In the genomic region with DNA sequence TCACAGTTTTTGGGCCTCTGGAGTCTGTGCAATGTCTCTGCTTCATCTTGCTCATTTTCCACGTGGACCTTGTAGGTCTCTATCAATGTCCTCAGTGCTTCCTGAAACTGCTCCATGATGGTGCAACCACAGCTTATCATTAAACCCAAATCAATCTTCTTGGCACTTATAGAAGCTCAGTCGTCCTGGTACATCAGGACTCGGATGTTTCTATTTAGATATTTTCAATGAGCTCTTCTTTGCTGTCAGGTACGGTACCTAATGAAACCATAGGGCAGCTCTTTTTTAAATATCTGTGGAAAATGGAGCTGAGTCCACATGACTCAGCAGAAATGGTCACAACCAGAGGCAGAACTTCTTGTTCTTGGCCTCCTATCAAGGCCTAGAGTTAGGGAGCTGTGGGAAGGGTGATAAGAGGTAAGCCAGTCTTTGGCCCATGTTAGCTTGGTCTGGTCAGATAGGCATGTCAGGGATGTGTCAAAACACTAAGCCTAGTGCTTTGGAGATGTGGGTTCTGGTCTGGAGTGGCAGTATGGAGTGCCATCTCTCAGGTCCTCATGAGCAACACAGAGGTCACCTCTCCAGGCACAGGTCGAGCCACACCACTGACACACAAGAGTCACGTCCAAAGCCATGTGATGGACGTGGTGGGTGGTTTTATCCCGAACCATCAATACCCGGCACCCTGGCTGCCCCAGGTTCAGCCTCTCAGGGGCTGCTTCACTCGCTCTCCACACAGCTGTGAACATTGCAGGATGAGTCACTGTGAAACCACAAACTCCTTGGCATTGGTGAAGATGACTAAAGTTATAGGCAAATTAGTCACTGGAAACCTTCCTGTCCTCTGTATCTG, we compare ENCODE assay signal across 8 cellular contexts.
A peak's percentile ranks its signal among the peaks of the same experiment; 100 is the strongest.
DNase-seq lines count a peak whose midpoint lies in the region; ATAC-seq, FAIRE-seq and TF ChIP-seq lines count a peak whose summit lies in the region.

No MANE protein-coding gene starts in this region.

- no peaks in the 10 kb centered on the region for H3K27me3 Mint-ChIP-seq in activated naive CD4-positive, alpha-beta T cell treated with anti-CD3 and anti-CD28 coated beads, Interleukin-2, amount 50 U/mL, for 24 hours
- peaks cover 0 to 4% (median 2%) of the 10 kb centered on the region in 3 donors for H3K27me3 Mint-ChIP-seq in immature natural killer cell (ENCODE audit: low read depth in 3 of 3)

- DNase-seq in A549 (ENCODE audit: low read depth in 1 of 2, low spot score in 1 of 2) (peak; percentile 88 to 96), SIG-M5 (lab: John Stamatoyannopoulos, UW) (peak; percentile 86), immature natural killer cell (peak; percentile 78 to 83 (median 79)), NCI-H2171 (lab: John Stamatoyannopoulos, UW) (no peak)
- peak; percentile 30 for DNase-seq in stimulated activated CD8-positive, alpha-beta memory T cell treated with anti-CD3 and anti-CD28 coated beads, Interleukin-12 subunit alpha, Interleukin-12 subunit beta, amount 100 ng/mL, for 1 hour (ENCODE audit: low read depth)

- peaks cover 23% of the 10 kb centered on the region for H3K4me1 Mint-ChIP-seq in activated naive CD4-positive, alpha-beta T cell treated with anti-CD3 and anti-CD28 coated beads, Interleukin-2, amount 50 U/mL, for 24 hours
- H3K4me1 Mint-ChIP-seq in immature natural killer cell: peaks cover 53 to 58% of the 10 kb centered on the region in 2 donors

- no peak for FAIRE-seq in A549 (lab: Jason Lieb, UNC)

- ATAC-seq in A549 (peak; percentile 96 to 97), GM19025 (IDR thresholded peaks at IDR 0.05; ENCODE audit: low read depth, unreplicated experiment) (peak; percentile 86), HG03139 (IDR thresholded peaks at IDR 0.05; ENCODE audit: unreplicated experiment) (peak; percentile 82)

- POLR2A ChIA-PET in A549 (lab: Yijun Ruan, JAX): interaction anchor here (0.6 kb wide), 1 partner anchor 576 kb away, joined by 3 read pairs; no protein-coding TSS in a partner anchor

- peaks cover 6% of the 10 kb centered on the region; the same call in 1 of the 3 replicates for H3K9me3 ChIP-seq in A549

- H3K27ac Mint-ChIP-seq in activated naive CD4-positive, alpha-beta T cell treated with anti-CD3 and anti-CD28 coated beads, Interleukin-2, amount 50 U/mL, for 24 hours: peak overlapping the region; percentile 41
- peak overlapping the region; percentile 86 to 93 (median 92) for H3K27ac Mint-ChIP-seq in immature natural killer cell

- TF ChIP-seq RAD21 in A549 (conservative IDR thresholded peaks at IDR 0.05 in 1 of 2, IDR thresholded peaks at IDR 0.05 in 1 of 2): no peak; a peak in 1 of 5 replicates

- H3K4me2 ChIP-seq in A549: peak overlapping the region; percentile 70

- TF ChIP-seq POLR2A in A549 (IDR thresholded peaks at IDR 0.05; ENCODE audit: low read length): no peak

- WGBS in A549 (ENCODE audit: missing lambda C conversion rate): 30% methylated on average over 9 of the region's 10 CpGs

- no peak; a peak in 1 of 5 replicates for TF ChIP-seq EP300 in A549 (IDR thresholded peaks at IDR 0.05)

- peak overlapping the region; percentile 94 to 95 for H3K27ac ChIP-seq in A549

- CTCF ChIA-PET in A549 (lab: Yijun Ruan, JAX): interaction anchor here (0.6 to 2.2 kb wide), 7 partner anchors 31 to 297 kb away, joined by 3 to 7 read pairs (median 3); no protein-coding TSS in a partner anchor

- no peak overlapping the region for H3K4me3 ChIP-seq in A549

- no peaks in the 10 kb centered on the region for H3K36me3 Mint-ChIP-seq in activated naive CD4-positive, alpha-beta T cell treated with anti-CD3 and anti-CD28 coated beads, Interleukin-2, amount 50 U/mL, for 24 hours
- H3K36me3 Mint-ChIP-seq in immature natural killer cell: peaks cover 10 to 24% (median 21%) of the 10 kb centered on the region in 3 donors

- no peaks in the 10 kb centered on the region for H3K9me3 Mint-ChIP-seq in activated naive CD4-positive, alpha-beta T cell treated with anti-CD3 and anti-CD28 coated beads, Interleukin-2, amount 50 U/mL, for 24 hours
- H3K9me3 Mint-ChIP-seq in immature natural killer cell: no peaks in the 10 kb centered on the region

- H3K4me3 Mint-ChIP-seq in activated naive CD4-positive, alpha-beta T cell treated with anti-CD3 and anti-CD28 coated beads, Interleukin-2, amount 50 U/mL, for 24 hours: no peak overlapping the region
- H3K4me3 Mint-ChIP-seq in immature natural killer cell: peak overlapping the region; percentile 50 to 70 (median 56)

- no peak for TF ChIP-seq CTCF in A549 (IDR thresholded peaks at IDR 0.05)

- peaks cover 41% of the 10 kb centered on the region for H3K4me1 ChIP-seq in A549

TF ChIP-seq in A549, 52 proteins besides CTCF, POLR2A, EP300 and RAD21 (continues in another document):
- TF ChIP-seq, protein P1, sequence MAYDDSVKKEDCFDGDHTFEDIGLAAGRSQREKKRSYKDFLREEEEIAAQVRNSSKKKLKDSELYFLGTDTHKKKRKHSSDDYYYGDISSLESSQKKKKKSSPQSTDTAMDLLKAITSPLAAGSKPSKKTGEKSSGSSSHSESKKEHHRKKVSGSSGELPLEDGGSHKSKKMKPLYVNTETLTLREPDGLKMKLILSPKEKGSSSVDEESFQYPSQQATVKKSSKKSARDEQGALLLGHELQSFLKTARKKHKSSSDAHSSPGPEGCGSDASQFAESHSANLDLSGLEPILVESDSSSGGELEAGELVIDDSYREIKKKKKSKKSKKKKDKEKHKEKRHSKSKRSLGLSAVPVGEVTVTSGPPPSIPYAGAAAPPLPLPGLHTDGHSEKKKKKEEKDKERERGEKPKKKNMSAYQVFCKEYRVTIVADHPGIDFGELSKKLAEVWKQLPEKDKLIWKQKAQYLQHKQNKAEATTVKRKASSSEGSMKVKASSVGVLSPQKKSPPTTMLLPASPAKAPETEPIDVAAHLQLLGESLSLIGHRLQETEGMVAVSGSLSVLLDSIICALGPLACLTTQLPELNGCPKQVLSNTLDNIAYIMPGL (CRISPR knock-in tag; IDR thresholded peaks at IDR 0.05; ENCODE audit: borderline replicate concordance): no peak
- TF ChIP-seq EHMT2 (IDR thresholded peaks at IDR 0.05; ENCODE audit: low read depth): no peak
- no peak for TF ChIP-seq HDAC2 (IDR thresholded peaks at IDR 0.05)
- TF ChIP-seq RCOR1 (IDR thresholded peaks at IDR 0.05; ENCODE audit: low read depth, low read length): no peak
- TF ChIP-seq, protein P2, sequence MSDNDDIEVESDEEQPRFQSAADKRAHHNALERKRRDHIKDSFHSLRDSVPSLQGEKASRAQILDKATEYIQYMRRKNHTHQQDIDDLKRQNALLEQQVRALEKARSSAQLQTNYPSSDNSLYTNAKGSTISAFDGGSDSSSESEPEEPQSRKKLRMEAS (IDR thresholded peaks at IDR 0.05): peak; percentile 84
- TF ChIP-seq ZC3H11A (IDR thresholded peaks at IDR 0.05): no peak
- TF ChIP-seq MAFK (IDR thresholded peaks at IDR 0.05; ENCODE audit: partially characterized antibody): peak; percentile 100
- no peak for TF ChIP-seq POLR2AphosphoS2 (conservative IDR thresholded peaks at IDR 0.05; ENCODE audit: low read length)
- no peak for TF ChIP-seq MYC (IDR thresholded peaks at IDR 0.05; ENCODE audit: borderline replicate concordance, low read length)
- peak; percentile 23; the same call in 1 of the 2 replicates for TF ChIP-seq HOXB5 (CRISPR knock-in tag; IDR thresholded peaks at IDR 0.05)
- no peak for TF ChIP-seq RARB (CRISPR knock-in tag; IDR thresholded peaks at IDR 0.05)
- TF ChIP-seq, protein P3, sequence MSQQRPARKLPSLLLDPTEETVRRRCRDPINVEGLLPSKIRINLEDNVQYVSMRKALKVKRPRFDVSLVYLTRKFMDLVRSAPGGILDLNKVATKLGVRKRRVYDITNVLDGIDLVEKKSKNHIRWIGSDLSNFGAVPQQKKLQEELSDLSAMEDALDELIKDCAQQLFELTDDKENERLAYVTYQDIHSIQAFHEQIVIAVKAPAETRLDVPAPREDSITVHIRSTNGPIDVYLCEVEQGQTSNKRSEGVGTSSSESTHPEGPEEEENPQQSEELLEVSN (IDR thresholded peaks at IDR 0.05; ENCODE audit: borderline replicate concordance, low read depth): 0 out of 2 replicates have a peak, but pooled peaks have one; percentile 56
- no peak for TF ChIP-seq KDM1A (IDR thresholded peaks at IDR 0.05; ENCODE audit: low read depth)
- TF ChIP-seq CBX8 (IDR thresholded peaks at IDR 0.05): no peak
- TF ChIP-seq TFCP2L1 (CRISPR knock-in tag; IDR thresholded peaks at IDR 0.05): no peak
- TF ChIP-seq SMC3 (IDR thresholded peaks at IDR 0.05): no peak
- TF ChIP-seq ZFP36 (IDR thresholded peaks at IDR 0.05; ENCODE audit: borderline replicate concordance, partially characterized antibody): no peak
- TF ChIP-seq RNF2 (IDR thresholded peaks at IDR 0.05; ENCODE audit: borderline replicate concordance, low read depth): no peak
- no peak for TF ChIP-seq HOXB13 (CRISPR knock-in tag; IDR thresholded peaks at IDR 0.05; ENCODE audit: low read depth)
- no peak for TF ChIP-seq NR3C1 (IDR thresholded peaks at IDR 0.05)
- TF ChIP-seq EHF (CRISPR knock-in tag; IDR thresholded peaks at IDR 0.05): no peak
- TF ChIP-seq PHF8 (IDR thresholded peaks at IDR 0.05; ENCODE audit: borderline replicate concordance, low read depth): no peak
- no peak for TF ChIP-seq MAZ (IDR thresholded peaks at IDR 0.05; ENCODE audit: borderline replicate concordance, low read depth, low read length)
- TF ChIP-seq, protein P4, sequence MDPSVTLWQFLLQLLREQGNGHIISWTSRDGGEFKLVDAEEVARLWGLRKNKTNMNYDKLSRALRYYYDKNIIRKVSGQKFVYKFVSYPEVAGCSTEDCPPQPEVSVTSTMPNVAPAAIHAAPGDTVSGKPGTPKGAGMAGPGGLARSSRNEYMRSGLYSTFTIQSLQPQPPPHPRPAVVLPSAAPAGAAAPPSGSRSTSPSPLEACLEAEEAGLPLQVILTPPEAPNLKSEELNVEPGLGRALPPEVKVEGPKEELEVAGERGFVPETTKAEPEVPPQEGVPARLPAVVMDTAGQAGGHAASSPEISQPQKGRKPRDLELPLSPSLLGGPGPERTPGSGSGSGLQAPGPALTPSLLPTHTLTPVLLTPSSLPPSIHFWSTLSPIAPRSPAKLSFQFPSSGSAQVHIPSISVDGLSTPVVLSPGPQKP (IDR thresholded peaks at IDR 0.05; ENCODE audit: low read depth, low read length): no peak
- TF ChIP-seq, protein P5, sequence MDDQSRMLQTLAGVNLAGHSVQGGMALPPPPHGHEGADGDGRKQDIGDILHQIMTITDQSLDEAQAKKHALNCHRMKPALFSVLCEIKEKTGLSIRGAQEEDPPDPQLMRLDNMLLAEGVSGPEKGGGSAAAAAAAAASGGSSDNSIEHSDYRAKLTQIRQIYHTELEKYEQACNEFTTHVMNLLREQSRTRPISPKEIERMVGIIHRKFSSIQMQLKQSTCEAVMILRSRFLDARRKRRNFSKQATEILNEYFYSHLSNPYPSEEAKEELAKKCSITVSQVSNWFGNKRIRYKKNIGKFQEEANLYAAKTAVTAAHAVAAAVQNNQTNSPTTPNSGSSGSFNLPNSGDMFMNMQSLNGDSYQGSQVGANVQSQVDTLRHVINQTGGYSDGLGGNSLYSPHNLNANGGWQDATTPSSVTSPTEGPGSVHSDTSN (IDR thresholded peaks at IDR 0.05): peak; percentile 81
- TF ChIP-seq FOSB (CRISPR knock-in tag; IDR thresholded peaks at IDR 0.05): no peak
